ENCODE assay signal across 25 cellular contexts in genomic region chr12:92614041-92614440, GRCh38.
A peak's percentile ranks its signal among the peaks of the same experiment; 100 is the strongest.
DNase-seq lines count a peak whose midpoint lies in the region; ATAC-seq, FAIRE-seq and TF ChIP-seq lines count a peak whose summit lies in the region.
"Had no signal": no experiment of that assay in that cellular context is flagged by ENCODE, and none has a peak within 500 bp of the region (broad histone marks: within the 10 kb centered on the region; RNA-seq: fewer than 3 reads in every experiment).

No MANE protein-coding gene starts in this region.

- H2AFZ ChIP-seq in mammary epithelial cell (ENCODE audit: low read depth, low read length) (peak overlapping the region; percentile 67), osteoblast (ENCODE audit: low read length) (no peak overlapping the region)
- H2AFZ ChIP-seq: GM23248 had no signal

- DNase-seq in mammary epithelial cell (no peak), MCF 10A (ENCODE audit: unreplicated experiment) (no peak), fibroblast of peridontal ligament (ENCODE audit: extremely low read depth) (peak; percentile 71), osteoblast (ENCODE audit: insufficient read length, low spot score, missing footprints) (no peak), caudate nucleus (lab: John Stamatoyannopoulos, UW) (no peak), small intestine (no peak)
- DNase-seq in stimulated activated CD4-positive, alpha-beta T cell treated with anti-CD3 and anti-CD28 coated beads, Interleukin-2, amount 100 ng/mL, for 24 hours: no peak
- DNase-seq: Caco-2; CD4-positive, CD25-positive, alpha-beta regulatory T cell; CD8-positive, alpha-beta T cell; DMS153; DND-41; GM23248; H7; HCEC 1CT had no signal

- H3K4me2 ChIP-seq in mammary epithelial cell (ENCODE audit: insufficient read depth, low read depth, low read length) (no peak overlapping the region), osteoblast (ENCODE audit: insufficient read depth, low read length) (peak overlapping the region; percentile 66)
- H3K4me2 ChIP-seq: BLaER1 had no signal

- H3K27me3 ChIP-seq in mammary epithelial cell (ENCODE audit: insufficient read depth, low read length) (no peaks in the 10 kb centered on the region), osteoblast (ENCODE audit: insufficient read depth, low read length) (no peaks in the 10 kb centered on the region), small intestine (ENCODE audit: control insufficient read depth in 2 of 2, insufficient read depth in 2 of 2, low read length in 2 of 2) (no peaks in the 10 kb centered on the region)
- H3K27me3 ChIP-seq: BLaER1 had no signal

- H3K4me3 Mint-ChIP-seq in MCF 10A (ENCODE audit: unreplicated experiment): no peak overlapping the region
- H3K4me3 Mint-ChIP-seq: B cell; CD4-positive, CD25-positive, alpha-beta regulatory T cell; CD8-positive, alpha-beta T cell had no signal

- H3K36me3 ChIP-seq in mammary epithelial cell (ENCODE audit: insufficient read depth, low read length): no peaks in the 10 kb centered on the region
- no peaks in the 10 kb centered on the region for H3K36me3 ChIP-seq in osteoblast (ENCODE audit: insufficient read depth, low read length)
- no peaks in the 10 kb centered on the region for H3K36me3 ChIP-seq in small intestine (ENCODE audit: control insufficient read depth in 2 of 2, insufficient read depth in 2 of 2, low read length in 2 of 2)
- H3K36me3 ChIP-seq: BLaER1 had no signal

- H3K27ac Mint-ChIP-seq in MCF 10A (ENCODE audit: low read depth, unreplicated experiment): no peak overlapping the region
- H3K27ac Mint-ChIP-seq: B cell; CD4-positive, CD25-positive, alpha-beta regulatory T cell; CD8-positive, alpha-beta T cell had no signal

- no TSS peak for BruUV-seq in mammary epithelial cell (replicated peaks; lab: Mats Ljungman, UMichigan)
- BruUV-seq in MCF 10A (replicated peaks; lab: Mats Ljungman, UMichigan): no TSS peak

- no peaks in the 10 kb centered on the region for H4K20me1 ChIP-seq in mammary epithelial cell (ENCODE audit: insufficient read depth, low read length)
- no peaks in the 10 kb centered on the region for H4K20me1 ChIP-seq in osteoblast (ENCODE audit: insufficient read depth, low read length)
- H4K20me1 ChIP-seq: BLaER1 had no signal

- dilution Hi-C loops in mammary epithelial cell (cut with HindIII; ENCODE audit: low sequenced_read_pairs): no loop called here

- H3K27ac ChIP-seq in mammary epithelial cell (ENCODE audit: insufficient read depth, low read depth, low read length): no peak overlapping the region
- H3K27ac ChIP-seq in osteoblast (ENCODE audit: low read depth, low read length): peak overlapping the region; percentile 86
- H3K27ac ChIP-seq in caudate nucleus (ENCODE audit: low read depth, low read length): no peak overlapping the region
- H3K27ac ChIP-seq in small intestine (ENCODE audit: low read depth in 1 of 2, low read length in 1 of 2): no peak overlapping the region
- H3K27ac ChIP-seq: 22Rv1, BLaER1, C4-2B, GM23248 had no signal

- CTCF ChIA-PET in mammary epithelial cell (lab: Charles Lee; ENCODE audit: low non-redundant PET): no interaction called here
- CTCF ChIA-PET in MCF 10A (lab: Yijun Ruan, JAX): interaction anchor here (1.3 kb wide), 1 partner anchor 23 kb away, joined by 3 read pairs; no protein-coding TSS in a partner anchor

- H3K4me1 Mint-ChIP-seq in MCF 10A (ENCODE audit: insufficient read depth, unreplicated experiment): peaks cover 10% of the 10 kb centered on the region
- H3K4me1 Mint-ChIP-seq: B cell; CD4-positive, CD25-positive, alpha-beta regulatory T cell had no signal

- FAIRE-seq in small intestine (lab: Jason Lieb, UNC): no peak
- FAIRE-seq: A204.1, G401.6, GM12892, GM19239, H1 had no signal

- H3K9me3 ChIP-seq in mammary epithelial cell (replicated peaks; ENCODE audit: insufficient read depth, low read length) (no peaks in the 10 kb centered on the region), osteoblast (ENCODE audit: low read depth, low read length) (no peaks in the 10 kb centered on the region), small intestine (ENCODE audit: control insufficient read depth, low read depth) (no peaks in the 10 kb centered on the region)
- H3K9me3 ChIP-seq: BLaER1, Caco-2 had no signal

- TF ChIP-seq CTCF in mammary epithelial cell (conservative IDR thresholded peaks at IDR 0.05 in 1 of 2, IDR thresholded peaks at IDR 0.05 in 1 of 2; ENCODE audit: extremely low read depth in 1 of 2, insufficient read depth in 1 of 2, low read depth in 1 of 2, low read length in 2 of 2) (no peak), MCF 10A (IDR thresholded peaks at IDR 0.05; ENCODE audit: unreplicated experiment) (no peak), osteoblast (IDR thresholded peaks at IDR 0.05; ENCODE audit: extremely low read depth, low read depth, low read length) (no peak)

- no peak for ATAC-seq in GM18502 (IDR thresholded peaks at IDR 0.05; ENCODE audit: poor library complexity, unreplicated experiment)
- ATAC-seq: CD8-positive, alpha-beta T cell had no signal

- H3K9ac ChIP-seq in mammary epithelial cell (ENCODE audit: insufficient read depth, low read length): no peak overlapping the region
- H3K9ac ChIP-seq: BLaER1, GM23248 had no signal

- no peak overlapping the region for H3K4me3 ChIP-seq in mammary epithelial cell (replicated peaks in 1 of 3; ENCODE audit: insufficient read depth in 1 of 3, low read depth in 2 of 3, low read length in 3 of 3)
- peak overlapping the region; percentile 36 for H3K4me3 ChIP-seq in osteoblast (ENCODE audit: insufficient read depth, low read length)
- H3K4me3 ChIP-seq in small intestine (ENCODE audit: low read depth in 1 of 2, low read length in 2 of 2): no peak overlapping the region
- H3K4me3 ChIP-seq: BLaER1, GM23248 had no signal

- intact Hi-C loops in mammary epithelial cell (cut with micrococcal nuclease): no loop called here
- intact Hi-C loops in MCF 10A (cut with micrococcal nuclease): no loop called here

- H3K36me3 Mint-ChIP-seq in MCF 10A (ENCODE audit: insufficient read depth, unreplicated experiment): no peaks in the 10 kb centered on the region
- H3K36me3 Mint-ChIP-seq: CD4-positive, CD25-positive, alpha-beta regulatory T cell; CD8-positive, alpha-beta T cell had no signal

- H3K27me3 Mint-ChIP-seq in MCF 10A (ENCODE audit: insufficient read depth, unreplicated experiment): no peaks in the 10 kb centered on the region
- H3K27me3 Mint-ChIP-seq: B cell; CD4-positive, CD25-positive, alpha-beta regulatory T cell had no signal

- WGBS in mammary epithelial cell (ENCODE audit: low coverage, missing lambda C conversion rate): 81% methylated on average over 2 of the region's 2 CpGs
- 83 to 96% (median 93%) methylated on average over 2 of the region's 2 CpGs for WGBS in small intestine, 3 donors

- H3K4me1 ChIP-seq in mammary epithelial cell (ENCODE audit: insufficient read depth, low read length) (peaks cover 26% of the 10 kb centered on the region), osteoblast (ENCODE audit: insufficient read depth, low read length) (peaks cover 42% of the 10 kb centered on the region), small intestine (ENCODE audit: control insufficient read depth in 2 of 2, insufficient read depth in 1 of 2, low read depth in 1 of 2, low read length in 1 of 2) (no peaks in the 10 kb centered on the region)
- H3K4me1 ChIP-seq: BLaER1, Caco-2 had no signal

- POLR2A ChIA-PET in MCF 10A (lab: Yijun Ruan, JAX): interaction anchor here (0.7 to 2.5 kb wide), 4 partner anchors 11 to 478 kb away, joined by 3 to 11 read pairs (median 4); partner anchors contain the start of gene BTG1

- no peaks in the 10 kb centered on the region for H3K9me3 Mint-ChIP-seq in MCF 10A (ENCODE audit: unreplicated experiment)
- H3K9me3 Mint-ChIP-seq: CD8-positive, alpha-beta T cell had no signal

- no peaks in the 10 kb centered on the region for H3K79me2 ChIP-seq in mammary epithelial cell (ENCODE audit: insufficient read depth, low read length)
- no peaks in the 10 kb centered on the region for H3K79me2 ChIP-seq in osteoblast (ENCODE audit: insufficient read depth, low read length)

- in situ Hi-C loops in mammary epithelial cell (cut with MboI; ENCODE audit: low sequenced_read_pairs in 2 of 2): no loop called here
